ENCODE assay signal across 14 cellular contexts in genomic region chr20:35315199-35316020, GRCh38. TPM values are rescaled to one million over a fixed set of nuclear protein-coding genes. Genes with fewer than 3 reads are reported as not detected.
DNase-seq lines count a peak whose midpoint lies in the region; ATAC-seq and TF ChIP-seq lines count a peak whose summit lies in the region.
"Had no signal": no experiment of that assay in that cellular context is flagged by ENCODE, and none has a peak within 500 bp of the region (broad histone marks: within the 10 kb centered on the region; RNA-seq: fewer than 3 reads in every experiment).

No MANE protein-coding gene starts in this region.

- peaks cover 65% of the 10 kb centered on the region for H3K4me1 Mint-ChIP-seq in activated CD4-positive, alpha-beta memory T cell treated with anti-CD3 and anti-CD28 coated beads, Interleukin-2, amount 10 ng/mL, durations not matched to agents 7 days and 5 days

- CTCF ChIA-PET in AG04450 (lab: Charles Lee), result no interaction called here
- CTCF ChIA-PET in activated CD4-positive, alpha-beta memory T cell treated with anti-CD3 and anti-CD28 coated beads, Interleukin-2, amount 10 ng/mL, durations not matched to agents 7 days and 5 days (lab: Charles Lee), result interaction anchor here (0.7 to 2.5 kb wide), 3 partner anchors 10 to 14 kb away, joined by 3 to 6 read pairs (median 3); no protein-coding TSS in a partner anchor

- peak; percentile 66 for ATAC-seq in left lung

- no peak overlapping the region for H3K4me3 ChIP-seq in AG04450 (ENCODE audit: low read depth, low read length)
- H3K4me3 ChIP-seq in left lung, result no peak overlapping the region
- H3K4me3 ChIP-seq: uterus had no signal

- peaks cover 0 to 15% of the 10 kb centered on the region in 2 donors for H3K36me3 ChIP-seq in left lung
- H3K36me3 ChIP-seq: uterus had no signal

- H3K27ac ChIP-seq in AG04450 (ENCODE audit: low read depth, low read length), result peak overlapping the region; percentile 83
- peak overlapping the region in 1 of 2 donors; percentile 8 for H3K27ac ChIP-seq in left lung
- H3K27ac ChIP-seq: uterus had no signal

- H3K4me1 ChIP-seq in left lung, result peaks cover 9 to 11% of the 10 kb centered on the region in 2 donors

- H3K4me3 Mint-ChIP-seq in activated CD4-positive, alpha-beta memory T cell treated with anti-CD3 and anti-CD28 coated beads, Interleukin-2, amount 10 ng/mL, durations not matched to agents 7 days and 5 days, result no peak overlapping the region

- H3K36me3 Mint-ChIP-seq in activated CD4-positive, alpha-beta memory T cell treated with anti-CD3 and anti-CD28 coated beads, Interleukin-2, amount 10 ng/mL, durations not matched to agents 7 days and 5 days (ENCODE audit: low read depth), result peaks cover 14% of the 10 kb centered on the region

- DNase-seq in AG04450 (ENCODE audit: low read depth, low spot score) (no peak), H4 (ENCODE audit: low spot score) (peak; percentile 36), left lung (no peak), DMS153 treated with DMSO at 0.1 percent for 48 hours (lab: John Stamatoyannopoulos, UW; ENCODE audit: unreplicated experiment) (no peak), NCI-H146 treated with DMSO at 0.1 percent for 48 hours (lab: John Stamatoyannopoulos, UW; ENCODE audit: unreplicated experiment) (no peak), occipital lobe (lab: John Stamatoyannopoulos, UW) (no peak), RPMI8226 (no peak)
- DNase-seq in activated CD4-positive, alpha-beta memory T cell treated with anti-CD3 and anti-CD28 coated beads, Interleukin-2, amount 10 ng/mL, durations not matched to agents 7 days and 5 days, result no peak
- DNase-seq: foreskin melanocyte, retina, SHP77 treated with DMSO at 0.1 percent for 48 hours, uterus had no signal

- H3K27me3 ChIP-seq in AG04450 (ENCODE audit: control insufficient read depth, insufficient read depth, low read length), result no peaks in the 10 kb centered on the region
- no peaks in the 10 kb centered on the region for H3K27me3 ChIP-seq in left lung
- H3K27me3 ChIP-seq: uterus had no signal

- intact Hi-C loops in left lung (cut with DNase I), result no loop called here

- no peaks in the 10 kb centered on the region for H3K9me3 Mint-ChIP-seq in activated CD4-positive, alpha-beta memory T cell treated with anti-CD3 and anti-CD28 coated beads, Interleukin-2, amount 10 ng/mL, durations not matched to agents 7 days and 5 days

- no peak for TF ChIP-seq CTCF in AG04450 (IDR thresholded peaks at IDR 0.05; ENCODE audit: low read depth, low read length)
- no peak for TF ChIP-seq CTCF in left lung (IDR thresholded peaks at IDR 0.05)

- H3K27ac Mint-ChIP-seq in activated CD4-positive, alpha-beta memory T cell treated with anti-CD3 and anti-CD28 coated beads, Interleukin-2, amount 10 ng/mL, durations not matched to agents 7 days and 5 days, result peak overlapping the region; percentile 42

- no peaks in the 10 kb centered on the region for H3K27me3 Mint-ChIP-seq in activated CD4-positive, alpha-beta memory T cell treated with anti-CD3 and anti-CD28 coated beads, Interleukin-2, amount 10 ng/mL, durations not matched to agents 7 days and 5 days

- no peaks in the 10 kb centered on the region for H3K9me3 ChIP-seq in AG04450 (ENCODE audit: control insufficient read depth, insufficient read depth, low read length)
- no peaks in the 10 kb centered on the region for H3K9me3 ChIP-seq in left lung
- H3K9me3 ChIP-seq: uterus had no signal

- POLR2A ChIA-PET in AG04450 (lab: Yijun Ruan, JAX), result interaction anchor here (0.7 to 0.9 kb wide), 3 partner anchors 10 to 1620 kb away, joined by 3 read pairs; no protein-coding TSS in a partner anchor
- POLR2A ChIA-PET in activated CD4-positive, alpha-beta memory T cell treated with anti-CD3 and anti-CD28 coated beads, Interleukin-2, amount 10 ng/mL, durations not matched to agents 7 days and 5 days (lab: Charles Lee), result interaction anchor here (0.8 kb wide), 1 partner anchor 11 kb away, joined by 3 read pairs; no protein-coding TSS in a partner anchor

RNA-seq across cellular contexts. Expression of gene FAM83C, which starts 23.2 kb away (rescaled TPM):
- not detected in 2 replicates for polyA plus RNA-seq in AG04450 (2011; rRNA removed)
- not detected in 2 replicates for polyA minus RNA-seq in AG04450 (2011; rRNA and poly(A)+ RNA removed)
- not detected in 2 replicates for total RNA-seq in H4 (2014; rRNA removed; shearing (Covaris generic))
- total RNA-seq in activated CD4-positive, alpha-beta memory T cell treated with anti-CD3 and anti-CD28 coated beads, Interleukin-2, amount 10 ng/mL, durations not matched to agents 7 days and 5 days, result not detected
- total RNA-seq in left lung (not detected), occipital lobe (not detected)
- total RNA-seq: cerebellum, left lobe of liver, uterus had no signal

RNA-seq across cellular contexts. Expression of gene EIF6, which starts 30.8 kb away (rescaled TPM):
- polyA plus RNA-seq in AG04450 (2011; rRNA removed), result 133 and 157 TPM in 2 replicates
- polyA minus RNA-seq in AG04450 (2011; rRNA and poly(A)+ RNA removed), result 111 and 146 TPM in 2 replicates
- 228 and 244 TPM in 2 replicates for total RNA-seq in H4 (2014; rRNA removed; shearing (Covaris generic))
- 10 to 100 TPM; 86.1 to 91.3 TPM for total RNA-seq in activated CD4-positive, alpha-beta memory T cell treated with anti-CD3 and anti-CD28 coated beads, Interleukin-2, amount 10 ng/mL, durations not matched to agents 7 days and 5 days
- total RNA-seq in left lung, result 100 to 1,000 TPM in 1 of 2 donors, 10 to 100 TPM in 1; 96.9 to 110 TPM
- 58.3 TPM for total RNA-seq in occipital lobe

RNA-seq across cellular contexts. Expression of gene MMP24OS, which starts 37.5 kb away (rescaled TPM):
- polyA plus RNA-seq in AG04450 (2011; rRNA removed), result 35.3 and 44.9 TPM in 2 replicates
- 30.3 and 34.6 TPM in 2 replicates for polyA minus RNA-seq in AG04450 (2011; rRNA and poly(A)+ RNA removed)
- total RNA-seq in H4 (2014; rRNA removed; shearing (Covaris generic)), result 4.0 and 10.4 TPM in 2 replicates
- 10 to 100 TPM; 45.6 to 48.7 TPM for total RNA-seq in activated CD4-positive, alpha-beta memory T cell treated with anti-CD3 and anti-CD28 coated beads, Interleukin-2, amount 10 ng/mL, durations not matched to agents 7 days and 5 days
- 100 to 1,000 TPM in 1 of 2 donors, 10 to 100 TPM in 1; 75.7 to 109 TPM for total RNA-seq in left lung
- total RNA-seq in occipital lobe, result 1.9 TPM
